In the genomic region with DNA sequence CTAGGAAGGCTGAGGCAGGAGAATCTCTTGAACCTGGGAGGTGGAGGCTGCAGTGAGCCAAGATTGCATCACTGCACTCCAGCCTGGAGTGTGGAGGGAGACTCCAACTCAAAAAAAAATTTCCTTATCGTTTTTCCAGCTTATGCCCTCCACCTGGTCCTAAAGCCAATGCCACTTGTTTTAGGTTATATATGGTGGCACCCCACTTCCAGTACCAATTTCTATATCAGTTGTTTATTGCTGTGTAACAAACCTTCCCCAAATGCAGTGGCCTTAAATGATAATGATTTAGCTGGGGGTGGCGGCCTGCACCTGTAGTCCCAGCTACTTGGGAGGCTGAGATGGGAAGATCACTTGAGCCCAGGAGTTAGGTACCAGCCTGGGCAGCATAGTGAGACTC, we compare ENCODE assay signal across 23 cellular contexts.
DNase-seq lines count a peak whose midpoint lies in the region; ATAC-seq, FAIRE-seq and TF ChIP-seq lines count a peak whose summit lies in the region.
"Had no signal": no experiment of that assay in that cellular context is flagged by ENCODE, and none has a peak within 500 bp of the region (broad histone marks: within the 10 kb centered on the region; RNA-seq: fewer than 3 reads in every experiment).

No MANE protein-coding gene starts in this region.

- H3K27ac ChIP-seq in K562 (ENCODE audit: extremely low read depth, low read depth, low read length): no peak overlapping the region
- H3K27ac ChIP-seq in mesendoderm (ENCODE audit: low read depth, low read length): no peak overlapping the region
- H3K27ac ChIP-seq: 22Rv1; A549; BLaER1 treated with 17β-estradiol and CSF1 and Interleukin-3, amounts not matched to agents 10 nM and 100 nM; C4-2B had no signal

- H3K18ac ChIP-seq in mesendoderm (ENCODE audit: low read length): no peak overlapping the region

- BruUV-seq in Caco-2 (replicated peaks; lab: Mats Ljungman, UMichigan): no TSS peak
- BruUV-seq in K562 (replicated peaks; lab: Mats Ljungman, UMichigan): no TSS peak

- H3K9ac ChIP-seq in K562 (ENCODE audit: insufficient read depth in 1 of 2, low read depth in 2 of 2, low read length in 2 of 2) (no peak overlapping the region), mesendoderm (ENCODE audit: low read length) (no peak overlapping the region)
- H3K9ac ChIP-seq: BLaER1 treated with 17β-estradiol and CSF1 and Interleukin-3, amounts not matched to agents 10 nM and 100 nM had no signal

- 3% methylated on average over 2 of the region's 2 CpGs for WGBS in K562 (ENCODE audit: insufficient coverage, low coverage, missing lambda C conversion rate)
- WGBS in mesendoderm (ENCODE audit: extremely low coverage, insufficient coverage, low lambda C conversion rate): no CpG with 5 or more reads among the region's 2 CpGs

- H3K23ac ChIP-seq in mesendoderm (ENCODE audit: low read length): no peak overlapping the region

- ATAC-seq in K562 (no peak), GM21825 (IDR thresholded peaks at IDR 0.05; ENCODE audit: unreplicated experiment) (no peak)
- ATAC-seq: A549; CD8-positive, alpha-beta T cell; GM12878 had no signal

- intact Hi-C loops in Caco-2 (cut with micrococcal nuclease; ENCODE audit: unreplicated experiment) (no loop called here), K562 (cut with micrococcal nuclease) (no loop called here)

- H3K9me3 Mint-ChIP-seq in Caco-2 (ENCODE audit: unreplicated experiment): peaks cover 6% of the 10 kb centered on the region
- H3K9me3 Mint-ChIP-seq: CD4-positive, alpha-beta T cell; CD8-positive, alpha-beta T cell had no signal

- no peak overlapping the region for H2BK5ac ChIP-seq in mesendoderm (ENCODE audit: low read length)

- no peak for TF ChIP-seq EP300 in K562 (IDR thresholded peaks at IDR 0.05; ENCODE audit: low read length)

- no peaks in the 10 kb centered on the region for H3K27me3 Mint-ChIP-seq in Caco-2 (ENCODE audit: insufficient read depth, unreplicated experiment)
- H3K27me3 Mint-ChIP-seq: B cell; CD4-positive, alpha-beta T cell had no signal

- H3K9me3 ChIP-seq in Caco-2 (peaks cover 8% of the 10 kb centered on the region; the same call in 1 of the 2 replicates), K562 (replicated peaks; ENCODE audit: control insufficient read depth, insufficient read depth, low read depth, low read length) (no peaks in the 10 kb centered on the region)
- H3K9me3 ChIP-seq: A549 had no signal

- in situ Hi-C loops in K562 (cut with MboI): no loop called here

- no peaks in the 10 kb centered on the region for H3K27me3 ChIP-seq in Caco-2 (replicated peaks; ENCODE audit: control insufficient read depth, insufficient read depth, low read length)
- H3K27me3 ChIP-seq in K562 (ENCODE audit: control insufficient read depth in 2 of 2, insufficient read depth in 2 of 2, low read length in 2 of 2): peaks cover 18 to 27% of the 10 kb centered on the region in 2 experiments; a peak in 4 of 5 replicates
- H3K27me3 ChIP-seq in mesendoderm (ENCODE audit: insufficient read depth, low read length, poor library complexity): no peaks in the 10 kb centered on the region
- H3K27me3 ChIP-seq: BLaER1 treated with 17β-estradiol and CSF1 and Interleukin-3, amounts not matched to agents 10 nM and 100 nM had no signal

- H3K4me3 ChIP-seq in Caco-2 (ENCODE audit: low read depth, low read length): no peak overlapping the region
- no peak overlapping the region for H3K4me3 ChIP-seq in K562
- H3K4me3 ChIP-seq in mesendoderm (ENCODE audit: low read length): no peak overlapping the region
- H3K4me3 ChIP-seq: A549; BLaER1 treated with 17β-estradiol and CSF1 and Interleukin-3, amounts not matched to agents 10 nM and 100 nM; GM12878 had no signal

- peaks cover 24% of the 10 kb centered on the region for H3K4me1 Mint-ChIP-seq in Caco-2 (ENCODE audit: low read depth, unreplicated experiment)
- H3K4me1 Mint-ChIP-seq: B cell had no signal

- H3K4me1 ChIP-seq in Caco-2 (peaks cover 62% of the 10 kb centered on the region), K562 (replicated peaks in 1 of 2; ENCODE audit: control insufficient read depth in 2 of 2, insufficient read depth in 2 of 2, low read length in 2 of 2) (no peaks in the 10 kb centered on the region), mesendoderm (ENCODE audit: control insufficient read depth, low read depth, low read length) (peaks cover 3% of the 10 kb centered on the region)
- H3K4me1 ChIP-seq: A549; BLaER1 treated with 17β-estradiol and CSF1 and Interleukin-3, amounts not matched to agents 10 nM and 100 nM had no signal

- DNase-seq in Caco-2 (no peak), K562 (ENCODE audit: extremely low read depth in 1 of 4, low spot score in 3 of 4) (no peak), mesendoderm (no peak)
- no peak for DNase-seq in stimulated activated CD4-positive, alpha-beta T cell treated with anti-CD3 and anti-CD28 coated beads, Interleukin-1b, Interleukin-23, amount 100 ng/mL, for 48 hours
- DNase-seq: AML-193; CD4-positive, alpha-beta T cell; CD8-positive, alpha-beta T cell; DMS 273 treated with DMSO at 0.1 percent for 48 hours; DMS153; DMS53; DMS79; DND-41; EL; GDM1 had no signal

- no peaks in the 10 kb centered on the region for H4K20me1 ChIP-seq in K562 (replicated peaks; ENCODE audit: control insufficient read depth, insufficient read depth, low read length)
- H4K20me1 ChIP-seq: BLaER1 treated with 17β-estradiol and CSF1 and Interleukin-3, amounts not matched to agents 10 nM and 100 nM had no signal

- H3K4me2 ChIP-seq in K562 (ENCODE audit: insufficient read depth, low read length) (no peak overlapping the region), mesendoderm (ENCODE audit: low read length) (no peak overlapping the region)
- H3K4me2 ChIP-seq: A549; BLaER1 treated with 17β-estradiol and CSF1 and Interleukin-3, amounts not matched to agents 10 nM and 100 nM had no signal

- H3K36me3 ChIP-seq in Caco-2 (ENCODE audit: control insufficient read depth, insufficient read depth, low read length) (no peaks in the 10 kb centered on the region), K562 (ENCODE audit: control insufficient read depth, insufficient read depth, low read length) (no peaks in the 10 kb centered on the region), mesendoderm (ENCODE audit: control insufficient read depth, insufficient read depth, low read length) (no peaks in the 10 kb centered on the region)
- H3K36me3 ChIP-seq: BLaER1 treated with 17β-estradiol and CSF1 and Interleukin-3, amounts not matched to agents 10 nM and 100 nM had no signal

- H2BK15ac ChIP-seq in mesendoderm (replicated peaks; ENCODE audit: low read depth): no peak overlapping the region

- H4K5ac ChIP-seq in mesendoderm (ENCODE audit: low read length): no peak overlapping the region

- H3K79me2 ChIP-seq in K562 (ENCODE audit: control insufficient read depth, insufficient read depth, low read length) (no peaks in the 10 kb centered on the region), mesendoderm (ENCODE audit: control insufficient read depth, insufficient read depth, low read length) (no peaks in the 10 kb centered on the region)

- H3K36me3 Mint-ChIP-seq in Caco-2 (ENCODE audit: insufficient read depth, unreplicated experiment): peaks cover 5% of the 10 kb centered on the region
- H3K36me3 Mint-ChIP-seq: CD8-positive, alpha-beta T cell had no signal

- CTCF ChIA-PET in Caco-2 (lab: Charles Lee): no interaction called here
- CTCF ChIA-PET in K562 (lab: Yijun Ruan, JAX; ENCODE audit: low intra/inter-chr PET ratio): no interaction called here

- no peak for TF ChIP-seq RAD21 in K562 (CRISPR knock-in tag; conservative IDR thresholded peaks at IDR 0.05 in 1 of 2, IDR thresholded peaks at IDR 0.05 in 1 of 2)

- TF ChIP-seq CTCF in Caco-2 (IDR thresholded peaks at IDR 0.05; ENCODE audit: insufficient read depth in 1 of 2, low read depth in 1 of 2, low read length in 1 of 2, severe bottlenecking in 1 of 2, unreplicated experiment in 1 of 2): no peak
- TF ChIP-seq CTCF in K562 (IDR thresholded peaks at IDR 0.05 in 2 of 3, conservative IDR thresholded peaks at IDR 0.05 in 1 of 3; ENCODE audit: insufficient read depth in 2 of 3, low read depth in 1 of 3, low read length in 3 of 3): no peak

- TF ChIP-seq POLR2A in K562 (conservative IDR thresholded peaks at IDR 0.05): no peak

- H2AK5ac ChIP-seq in mesendoderm (ENCODE audit: low read length): no peak overlapping the region

- FAIRE-seq in K562 (lab: Jason Lieb, UNC): no peak
- FAIRE-seq: A549, GM12878, GM12892, GM18507 had no signal

- no peak overlapping the region for H2AFZ ChIP-seq in K562 (ENCODE audit: low read depth, low read length)

- H3K4me3 Mint-ChIP-seq in Caco-2 (ENCODE audit: unreplicated experiment): no peak overlapping the region
- H3K4me3 Mint-ChIP-seq: B cell; CD4-positive, alpha-beta T cell; CD8-positive, alpha-beta T cell had no signal

- POLR2A ChIA-PET in Caco-2 (lab: Charles Lee): no interaction called here
- POLR2A ChIA-PET in K562 (lab: Yijun Ruan, JAX): interaction anchor here (1.1 kb wide), 1 partner anchor 351 kb away, joined by 3 read pairs; no protein-coding TSS in a partner anchor

- H2BK120ac ChIP-seq in mesendoderm (ENCODE audit: low read depth, low read length): no peak overlapping the region

- no peak overlapping the region for H4K8ac ChIP-seq in mesendoderm (ENCODE audit: low read depth, low read length)

- H3K4ac ChIP-seq in mesendoderm (ENCODE audit: low read depth, low read length): peak overlapping the region; percentile 62

- H3K56ac ChIP-seq in mesendoderm (ENCODE audit: low read length): no peak overlapping the region

- H3K9me1 ChIP-seq in K562 (ENCODE audit: control insufficient read depth, insufficient read depth, low read length): no peaks in the 10 kb centered on the region

- H3K79me1 ChIP-seq in mesendoderm (ENCODE audit: low read length): no peaks in the 10 kb centered on the region

- H3K27ac Mint-ChIP-seq in Caco-2 (ENCODE audit: unreplicated experiment): peak overlapping the region; percentile 59
- H3K27ac Mint-ChIP-seq: B cell; CD4-positive, alpha-beta T cell; CD8-positive, alpha-beta T cell had no signal

TF ChIP-seq in K562, 482 proteins besides CTCF, POLR2A, EP300 and RAD21 (continues in another document):
- TF ChIP-seq ZNF707 (CRISPR knock-in tag; conservative IDR thresholded peaks at IDR 0.05) (peak; percentile 74), GTF2E2 (tag; IDR thresholded peaks at IDR 0.05) (no peak), ZEB2 (IDR thresholded peaks at IDR 0.05) (no peak)
- TF ChIP-seq, protein P1, sequence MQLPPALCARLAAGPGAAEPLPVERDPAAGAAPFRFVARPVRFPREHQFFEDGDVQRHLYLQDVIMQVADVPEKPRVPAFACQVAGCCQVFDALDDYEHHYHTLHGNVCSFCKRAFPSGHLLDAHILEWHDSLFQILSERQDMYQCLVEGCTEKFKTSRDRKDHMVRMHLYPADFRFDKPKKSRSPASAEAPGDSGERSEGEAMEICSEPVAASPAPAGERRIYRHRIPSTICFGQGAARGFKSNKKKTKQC (CRISPR knock-in tag; IDR thresholded peaks at IDR 0.05): no peak
